Comparison of ENCODE assay signal across 22 cellular contexts in the genomic region with DNA sequence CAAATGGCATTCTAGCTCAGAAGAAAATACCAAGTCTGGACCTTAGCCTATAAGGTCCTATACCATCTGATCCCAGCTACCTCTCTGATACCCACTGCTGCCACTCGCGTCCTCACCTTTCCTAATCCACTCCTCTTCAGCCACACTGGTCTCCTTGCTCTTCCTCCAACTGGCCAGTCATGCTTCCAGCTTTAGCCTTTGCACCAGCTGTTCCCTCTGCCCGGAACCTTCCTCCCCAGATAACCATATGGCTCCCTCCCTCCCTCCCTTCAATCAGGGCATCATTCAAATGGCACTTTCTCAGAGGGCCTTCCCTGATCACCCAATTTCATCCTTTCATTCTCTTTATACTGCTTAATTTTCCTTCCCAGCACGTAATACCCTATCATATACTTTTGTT.
"Had no signal": no experiment of that assay in that cellular context is flagged by ENCODE, and none has a peak within 500 bp of the region (broad histone marks: within the 10 kb centered on the region; RNA-seq: fewer than 3 reads in every experiment).

No MANE protein-coding gene starts in this region.

- H3K27me3 ChIP-seq: cardiac muscle cell, stomach, suprapubic skin, transverse colon had no signal

- H3K27ac ChIP-seq: cardiac muscle cell, lower lobe of right lung, stomach, suprapubic skin, transverse colon had no signal

- H3K36me3 Mint-ChIP-seq: WTC11 had no signal

- H3K4me1 Mint-ChIP-seq: activated CD4-positive, alpha-beta T cell treated with anti-CD3 and anti-CD28 coated beads for 36 hours; activated naive CD8-positive, alpha-beta T cell treated with anti-CD3 and anti-CD28 coated beads for 36 hours; naive thymus-derived CD4-positive, alpha-beta T cell; stimulated activated memory B cell treated with anti-CD40 and anti-IgM and Interleukin-4, amounts not matched to agents 10 μg/mL and 1 μg/mL and 100 μg/mL, for 72 hours had no signal

- H3K4me3 Mint-ChIP-seq: activated CD4-positive, alpha-beta T cell treated with anti-CD3 and anti-CD28 coated beads for 36 hours; activated naive CD8-positive, alpha-beta T cell treated with anti-CD3 and anti-CD28 coated beads for 36 hours; naive thymus-derived CD4-positive, alpha-beta T cell; neural crest cell; stimulated activated memory B cell treated with anti-CD40 and anti-IgM and Interleukin-4, amounts not matched to agents 10 μg/mL and 1 μg/mL and 100 μg/mL, for 72 hours; WTC11 had no signal

- H3K36me3 ChIP-seq: cardiac muscle cell, lower lobe of right lung, stomach, suprapubic skin, transverse colon had no signal

- H3K4me3 ChIP-seq: cardiac muscle cell, lower lobe of right lung, smooth muscle cell, stomach, suprapubic skin, transverse colon had no signal

- H3K27ac Mint-ChIP-seq: activated CD4-positive, alpha-beta T cell treated with anti-CD3 and anti-CD28 coated beads for 36 hours; activated naive CD8-positive, alpha-beta T cell treated with anti-CD3 and anti-CD28 coated beads for 36 hours; naive thymus-derived CD4-positive, alpha-beta T cell; stimulated activated memory B cell treated with anti-CD40 and anti-IgM and Interleukin-4, amounts not matched to agents 10 μg/mL and 1 μg/mL and 100 μg/mL, for 72 hours; WTC11 had no signal

- DNase-seq: activated CD4-positive, alpha-beta T cell treated with anti-CD3 and anti-CD28 coated beads for 36 hours; activated CD4-positive, alpha-beta T cell treated with anti-CD3 and anti-CD28 coated beads, Interleukin-2, amount 50 U/mL, for 4 hours; activated CD8-positive, alpha-beta memory T cell treated with anti-CD3 and anti-CD28 coated beads for 24 hours; activated CD8-positive, alpha-beta memory T cell treated with anti-CD3 and anti-CD28 coated beads, Interleukin-2, amount 50 U/mL, for 4 hours; activated naive CD4-positive, alpha-beta T cell treated with Interleukin-2 at 50 U/mL for 16 hours; activated naive CD8-positive, alpha-beta T cell treated with anti-CD3 and anti-CD28 coated beads for 36 hours; activated T-cell treated with anti-CD3 and anti-CD28 coated beads, Interleukin-2, amount 50 U/mL, for 48 hours; dermis blood vessel endothelial cell; effector CD8-positive, alpha-beta T cell; erythroblast; foreskin fibroblast; lower lobe of right lung; naive thymus-derived CD4-positive, alpha-beta T cell; stimulated activated CD4-positive, alpha-beta T cell treated with anti-CD3 and anti-CD28 coated beads, Interleukin-15, amount 100 ng/mL, for 24 hours; stomach; transverse colon had no signal

- H3K9me3 ChIP-seq: lower lobe of right lung, stomach, suprapubic skin, transverse colon had no signal

- H3K9me3 Mint-ChIP-seq: activated naive CD8-positive, alpha-beta T cell treated with anti-CD3 and anti-CD28 coated beads for 36 hours; stimulated activated memory B cell treated with anti-CD40 and anti-IgM and Interleukin-4, amounts not matched to agents 10 μg/mL and 1 μg/mL and 100 μg/mL, for 72 hours had no signal

- H3K27me3 Mint-ChIP-seq: activated CD4-positive, alpha-beta T cell treated with anti-CD3 and anti-CD28 coated beads for 36 hours; activated naive CD8-positive, alpha-beta T cell treated with anti-CD3 and anti-CD28 coated beads for 36 hours; naive thymus-derived CD4-positive, alpha-beta T cell; stimulated activated memory B cell treated with anti-CD40 and anti-IgM and Interleukin-4, amounts not matched to agents 10 μg/mL and 1 μg/mL and 100 μg/mL, for 72 hours had no signal

- H3K4me1 ChIP-seq: lower lobe of right lung, stomach, transverse colon had no signal
